8 cellular contexts compared by ENCODE assay signal in genomic region chr6:33634203-33634727, GRCh38. TPM values are rescaled to one million over a fixed set of nuclear protein-coding genes. Genes with fewer than 3 reads are reported as not detected.
DNase-seq lines count a peak whose midpoint lies in the region; ATAC-seq, FAIRE-seq and TF ChIP-seq lines count a peak whose summit lies in the region.

No MANE protein-coding gene starts in this region.

- no peaks in the 10 kb centered on the region for H3K4me1 ChIP-seq in SJCRH30

- no peaks in the 10 kb centered on the region for H3K36me3 ChIP-seq in SJCRH30

- TF ChIP-seq CTCF in foreskin fibroblast (IDR thresholded peaks at IDR 0.05; ENCODE audit: low read depth, low read length) (no peak), retinal pigment epithelial cell (conservative IDR thresholded peaks at IDR 0.05; ENCODE audit: low read depth, low read length) (no peak)

- peak; percentile 28 for FAIRE-seq in GM12891 (lab: Jason Lieb, UNC)

- no peak for TF ChIP-seq POLR2A in GM12891 (IDR thresholded peaks at IDR 0.05; ENCODE audit: low read depth, low read length)

- H3K4me3 ChIP-seq in SJCRH30 (peak overlapping the region; percentile 45), foreskin fibroblast (ENCODE audit: low read depth in 1 of 2, low read length in 2 of 2) (peak overlapping the region; percentile 52 to 62), retinal pigment epithelial cell (ENCODE audit: low read length) (peak overlapping the region; percentile 64)

- H3K27ac ChIP-seq in SJCRH30 = no peak overlapping the region

- H3K9me3 ChIP-seq in SJCRH30 (replicated peaks) = no peaks in the 10 kb centered on the region

- DNase-seq in GM12891 (ENCODE audit: insufficient read length, low spot score) (no peak), SJCRH30 (no peak), foreskin fibroblast (peak in 1 of 2 donors; percentile 53), retinal pigment epithelial cell (ENCODE audit: low read depth) (no peak), NCI-H524 (lab: John Stamatoyannopoulos, UW) (no peak)
- DNase-seq in stimulated activated naive CD4-positive, alpha-beta T cell treated with Interleukin-2 at 50 U/mL for 16 hours (lab: John Stamatoyannopoulos, UW) = no peak

- no peaks in the 10 kb centered on the region for H3K27me3 ChIP-seq in SJCRH30

- ATAC-seq in HG02938 (IDR thresholded peaks at IDR 0.05; ENCODE audit: unreplicated experiment) (no peak), HG03039 (IDR thresholded peaks at IDR 0.05; ENCODE audit: unreplicated experiment) (no peak)

TF ChIP-seq in GM12891, 5 proteins besides CTCF, POLR2A, EP300 and RAD21:
- TF ChIP-seq POLR2AphosphoS5 (IDR thresholded peaks at IDR 0.05; ENCODE audit: low read depth, low read length) = no peak
- TF ChIP-seq PAX5 (IDR thresholded peaks at IDR 0.05; ENCODE audit: insufficient read depth, low read length, severe bottlenecking) = no peak
- TF ChIP-seq SPI1 (IDR thresholded peaks at IDR 0.05; ENCODE audit: low read depth, low read length) = no peak
- no peak for TF ChIP-seq POU2F2 (IDR thresholded peaks at IDR 0.05; ENCODE audit: low read depth, low read length)
- TF ChIP-seq TAF1 (IDR thresholded peaks at IDR 0.05; ENCODE audit: low read depth, low read length) = no peak
TF ChIP-seq in GM12891: peak in this region for 0.

RNA-seq across cellular contexts. Expression of gene ITPR3, which starts 13.1 kb away (rescaled TPM):
- 8.5 TPM for polyA plus RNA-seq in GM12891 (2012; ENCODE audit: low read depth, missing spikeins)
- 2.6 and 2.9 TPM in 2 replicates for total RNA-seq in SJCRH30 (2014; rRNA removed; shearing (Covaris generic))

RNA-seq across cellular contexts. Expression of gene BAK1, which starts 54.2 kb away (rescaled TPM):
- 25.7 TPM for polyA plus RNA-seq in GM12891 (2012; ENCODE audit: low read depth, missing spikeins)
- total RNA-seq in SJCRH30 (2014; rRNA removed; shearing (Covaris generic)) = 22.5 and 24.0 TPM in 2 replicates
